Comparison of ENCODE assay signal across 28 cellular contexts in the genomic region with DNA sequence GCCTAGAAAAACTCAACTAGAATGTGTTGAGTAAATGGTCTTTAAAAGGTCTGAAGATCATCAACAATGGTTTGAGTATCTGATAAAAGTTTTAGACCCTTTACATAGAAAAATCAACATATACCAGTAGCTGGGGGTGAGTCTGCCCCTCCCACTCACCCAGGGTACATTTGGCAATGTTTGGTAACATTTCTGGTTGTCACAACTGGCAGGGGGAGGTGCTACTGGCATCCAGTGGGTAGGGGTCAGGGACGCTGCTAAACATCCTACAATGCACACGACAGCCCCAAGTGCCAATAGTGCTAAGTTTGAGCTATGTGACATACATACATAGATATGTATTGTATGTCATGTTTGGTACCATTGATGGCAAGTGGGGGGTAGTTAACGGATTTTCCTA. TPM values are rescaled to one million over a fixed set of nuclear protein-coding genes. Genes with fewer than 3 reads are reported as not detected.
DNase-seq lines count a peak whose midpoint lies in the region; ATAC-seq, FAIRE-seq and TF ChIP-seq lines count a peak whose summit lies in the region.
"Had no signal": no experiment of that assay in that cellular context is flagged by ENCODE, and none has a peak within 500 bp of the region (broad histone marks: within the 10 kb centered on the region; RNA-seq: fewer than 3 reads in every experiment).

No MANE protein-coding gene starts in this region.

- TF ChIP-seq CTCF in endothelial cell (IDR thresholded peaks at IDR 0.05; ENCODE audit: unreplicated experiment) = no peak

- H3K27me3 Mint-ChIP-seq in activated naive CD8-positive, alpha-beta T cell treated with anti-CD3 and anti-CD28 coated beads, Interleukin-2, amount 10 ng/mL, durations not matched to agents 7 days and 5 days = peaks cover 54% of the 10 kb centered on the region
- H3K27me3 Mint-ChIP-seq in activated naive CD8-positive, alpha-beta T cell treated with anti-CD3 and anti-CD28 coated beads, Interleukin-2, amount 50 U/mL, for 24 hours = peaks cover 40% of the 10 kb centered on the region
- H3K27me3 Mint-ChIP-seq in endothelial cell (ENCODE audit: unreplicated experiment) = peaks cover 13% of the 10 kb centered on the region

- H3K27ac Mint-ChIP-seq in activated naive CD8-positive, alpha-beta T cell treated with anti-CD3 and anti-CD28 coated beads, Interleukin-2, amount 10 ng/mL, durations not matched to agents 7 days and 5 days = no peak overlapping the region
- no peak overlapping the region for H3K27ac Mint-ChIP-seq in activated naive CD8-positive, alpha-beta T cell treated with anti-CD3 and anti-CD28 coated beads, Interleukin-2, amount 50 U/mL, for 24 hours
- H3K27ac Mint-ChIP-seq in endothelial cell (ENCODE audit: unreplicated experiment) = no peak overlapping the region

- POLR2A ChIA-PET in activated naive CD8-positive, alpha-beta T cell treated with anti-CD3 and anti-CD28 coated beads, Interleukin-2, amount 10 ng/mL, durations not matched to agents 7 days and 5 days (lab: Charles Lee) = interaction anchor here (1.3 kb wide), 1 partner anchor 72 kb away, joined by 4 read pairs; a partner anchor contains a TSS

- no peak for DNase-seq in activated naive CD8-positive, alpha-beta T cell treated with anti-CD3 and anti-CD28 coated beads, Interleukin-2, amount 10 ng/mL, durations not matched to agents 7 days and 5 days
- DNase-seq in activated naive CD8-positive, alpha-beta T cell treated with anti-CD3 and anti-CD28 coated beads, Interleukin-2, amount 50 U/mL, for 24 hours = no peak
- DNase-seq in MV-4-11 (lab: John Stamatoyannopoulos, UW) (peak; percentile 3), endothelial cell (ENCODE audit: low spot score) (no peak), urothelium cell line (ENCODE audit: low spot score) (no peak), KG1 (lab: John Stamatoyannopoulos, UW) (no peak), iPS-NIHi11 (ENCODE audit: low spot score) (no peak)
- DNase-seq: activated CD4-positive, alpha-beta T cell treated with anti-CD3 and anti-CD28 coated beads for 1 hour; activated naive CD4-positive, alpha-beta T cell treated with anti-CD3 and anti-CD28 coated beads, Interleukin-2, amount 50 U/mL, for 16 hours; activated T-cell treated with anti-CD3 and anti-CD28 coated beads, Interleukin-2, amount 50 U/mL, for 48 hours; aorta; BE2C; EL; HCEC 1CT; IMR-90; kidney glomerular epithelial cell; NCI-H524; NK-92 treated with Interleukin-12 subunit alpha and Interleukin-12 subunit beta, amount 100 ng/mL, for 24 hours; ovary; SIG-M5; stimulated activated CD4-positive, alpha-beta T cell treated with anti-CD3 and anti-CD28 coated beads, Interleukin-2, amount 100 ng/mL, for 48 hours; stimulated activated naive CD4-positive, alpha-beta T cell; SW 1271; testis had no signal

- H3K4me1 Mint-ChIP-seq in activated naive CD8-positive, alpha-beta T cell treated with anti-CD3 and anti-CD28 coated beads, Interleukin-2, amount 10 ng/mL, durations not matched to agents 7 days and 5 days = peaks cover 55% of the 10 kb centered on the region
- H3K4me1 Mint-ChIP-seq in activated naive CD8-positive, alpha-beta T cell treated with anti-CD3 and anti-CD28 coated beads, Interleukin-2, amount 50 U/mL, for 24 hours = peaks cover 66% of the 10 kb centered on the region
- peaks cover 67% of the 10 kb centered on the region for H3K4me1 Mint-ChIP-seq in endothelial cell (ENCODE audit: unreplicated experiment)

- H3K36me3 Mint-ChIP-seq in activated naive CD8-positive, alpha-beta T cell treated with anti-CD3 and anti-CD28 coated beads, Interleukin-2, amount 10 ng/mL, durations not matched to agents 7 days and 5 days = no peaks in the 10 kb centered on the region
- H3K36me3 Mint-ChIP-seq in activated naive CD8-positive, alpha-beta T cell treated with anti-CD3 and anti-CD28 coated beads, Interleukin-2, amount 50 U/mL, for 24 hours (ENCODE audit: low read depth) = no peaks in the 10 kb centered on the region
- no peaks in the 10 kb centered on the region for H3K36me3 Mint-ChIP-seq in endothelial cell (ENCODE audit: low read depth, unreplicated experiment)

- ATAC-seq in activated naive CD8-positive, alpha-beta T cell treated with anti-CD3 and anti-CD28 coated beads, Interleukin-2, amount 10 ng/mL, durations not matched to agents 7 days and 5 days (ENCODE audit: low read depth) = no peak
- ATAC-seq in activated naive CD8-positive, alpha-beta T cell treated with anti-CD3 and anti-CD28 coated beads, Interleukin-2, amount 50 U/mL, for 24 hours = no peak
- no peak for ATAC-seq in HG03095 (IDR thresholded peaks at IDR 0.05; ENCODE audit: unreplicated experiment)

- FAIRE-seq in urothelium cell line (lab: Jason Lieb, UNC) = peak; percentile 71
- FAIRE-seq: D721Med had no signal

- H3K4me3 Mint-ChIP-seq in activated naive CD8-positive, alpha-beta T cell treated with anti-CD3 and anti-CD28 coated beads, Interleukin-2, amount 10 ng/mL, durations not matched to agents 7 days and 5 days = peak overlapping the region; percentile 35
- H3K4me3 Mint-ChIP-seq in activated naive CD8-positive, alpha-beta T cell treated with anti-CD3 and anti-CD28 coated beads, Interleukin-2, amount 50 U/mL, for 24 hours = no peak overlapping the region
- peak overlapping the region; percentile 32 for H3K4me3 Mint-ChIP-seq in endothelial cell (ENCODE audit: unreplicated experiment)

- no peaks in the 10 kb centered on the region for H3K9me3 Mint-ChIP-seq in activated naive CD8-positive, alpha-beta T cell treated with anti-CD3 and anti-CD28 coated beads, Interleukin-2, amount 10 ng/mL, durations not matched to agents 7 days and 5 days
- H3K9me3 Mint-ChIP-seq in activated naive CD8-positive, alpha-beta T cell treated with anti-CD3 and anti-CD28 coated beads, Interleukin-2, amount 50 U/mL, for 24 hours = no peaks in the 10 kb centered on the region
- no peaks in the 10 kb centered on the region for H3K9me3 Mint-ChIP-seq in endothelial cell (ENCODE audit: unreplicated experiment)

RNA-seq across cellular contexts. Expression of a gene that starts 2.7 kb away (rescaled TPM):
- total RNA-seq in activated naive CD8-positive, alpha-beta T cell treated with anti-CD3 and anti-CD28 coated beads, Interleukin-2, amount 10 ng/mL, durations not matched to agents 7 days and 5 days = 10 to 100 TPM; 18.4 to 21.8 TPM
- 9.7 TPM for total RNA-seq in endothelial cell (ENCODE audit: unreplicated experiment)
- total RNA-seq: cardiac muscle cell, lung microvascular endothelial cell had no signal

RNA-seq across cellular contexts. Expression of a gene that starts 23.0 kb away (rescaled TPM):
- 1 to 10 TPM; 1.6 to 1.9 TPM for total RNA-seq in activated naive CD8-positive, alpha-beta T cell treated with anti-CD3 and anti-CD28 coated beads, Interleukin-2, amount 10 ng/mL, durations not matched to agents 7 days and 5 days
- 8.8 TPM for total RNA-seq in endothelial cell (ENCODE audit: unreplicated experiment)
- total RNA-seq: IMR-90 had no signal

RNA-seq across cellular contexts. Expression of a gene that starts 34.0 kb away (rescaled TPM):
- total RNA-seq in activated naive CD8-positive, alpha-beta T cell treated with anti-CD3 and anti-CD28 coated beads, Interleukin-2, amount 10 ng/mL, durations not matched to agents 7 days and 5 days = 10 to 100 TPM; 43.3 to 43.7 TPM
- total RNA-seq in endothelial cell (ENCODE audit: unreplicated experiment) = 22.9 TPM
